Comparison of ENCODE assay signal across 8 cellular contexts in genomic region chr1:43367904-43368645, GRCh38. TPM values are rescaled to one million over a fixed set of nuclear protein-coding genes. Genes with fewer than 3 reads are reported as not detected.
A peak's percentile ranks its signal among the peaks of the same experiment; 100 is the strongest.
DNase-seq lines count a peak whose midpoint lies in the region; ATAC-seq and TF ChIP-seq lines count a peak whose summit lies in the region.

Gene ELOVL1, minus strand, starts transcription at chr1:43368011. Its CDS starts 2,402 bp downstream, at chr1:43365609.

- no peaks in the 10 kb centered on the region for H3K9me3 Mint-ChIP-seq in progenitor cell of endocrine pancreas (ENCODE audit: low read depth)

- peaks cover 26% of the 10 kb centered on the region for H3K4me1 Mint-ChIP-seq in progenitor cell of endocrine pancreas (ENCODE audit: low read depth)

- H3K4me3 ChIP-seq in adipocyte (ENCODE audit: low read length), result peak within 1 kb of the TSS; percentile 95
- H3K4me3 ChIP-seq in heart left ventricle, result peak within 1 kb of the TSS; percentile 54 to 97 (median 90)
- H3K4me3 ChIP-seq in upper lobe of right lung, result peak within 1 kb of the TSS; percentile 83

- intact Hi-C loops in heart left ventricle (cut with DNase I), result loop anchor here in 5 of 10 donors (1.0 to 5.0 kb wide), 4 partner anchors 10 to 131 kb away; partner anchors contain the start of genes MED8 (in 2 of the 5), SZT2 (in 2 of the 5), CDC20 (in 1 of the 5) and TIE1 (in 1 of the 5)
- intact Hi-C loops in upper lobe of right lung (cut with DNase I), result no loop called here

- peak within 1 kb of the TSS; percentile 95 for H3K27ac Mint-ChIP-seq in progenitor cell of endocrine pancreas

- TF ChIP-seq CTCF in GM12873 (IDR thresholded peaks at IDR 0.05; ENCODE audit: insufficient read depth, low read depth, low read length, missing control alignments), result peak; percentile 33
- TF ChIP-seq CTCF in heart left ventricle (IDR thresholded peaks at IDR 0.05), result peak in 5 of 12 donors; percentile 18 to 62 (median 39)
- peak; percentile 31 for TF ChIP-seq CTCF in progenitor cell of endocrine pancreas (IDR thresholded peaks at IDR 0.05; ENCODE audit: unreplicated experiment)
- TF ChIP-seq CTCF in upper lobe of right lung (IDR thresholded peaks at IDR 0.05), result peak; percentile 23

- WGBS in heart left ventricle, 4 donors, result 0 to 1% (median 0%) methylated on average over 30 to 58 of the region's 58 CpGs

- H3K9me3 ChIP-seq in adipocyte (ENCODE audit: control insufficient read depth, low read length) (no peaks in the 10 kb centered on the region), heart left ventricle (no peaks in the 10 kb centered on the region), upper lobe of right lung (no peaks in the 10 kb centered on the region)

- peaks cover 12% of the 10 kb centered on the region for H3K36me3 Mint-ChIP-seq in progenitor cell of endocrine pancreas (ENCODE audit: insufficient read depth)

- H3K36me3 ChIP-seq in adipocyte (ENCODE audit: control insufficient read depth, insufficient read depth, low read length, severe bottlenecking) (peaks cover 27% of the 10 kb centered on the region), heart left ventricle (peaks cover 3 to 31% (median 25%) of the 10 kb centered on the region in 9 donors), upper lobe of right lung (peaks cover 24% of the 10 kb centered on the region)

- peak within 1 kb of the TSS; percentile 80 for H3K4me3 Mint-ChIP-seq in progenitor cell of endocrine pancreas (ENCODE audit: low read depth)

- TF ChIP-seq POLR2A in heart left ventricle (IDR thresholded peaks at IDR 0.05), result peak in 1 of 2 donors; percentile 93

- DNase-seq in NCI-H1436 (lab: John Stamatoyannopoulos, UW) (peak; percentile 75), SW480 (ENCODE audit: low spot score) (peak; percentile 85), adipocyte (ENCODE audit: low read depth) (peak; percentile 91), heart left ventricle (peak; percentile 95 to 97 (median 95)), progenitor cell of endocrine pancreas (ENCODE audit: low spot score, unreplicated experiment) (peak; percentile 86), upper lobe of right lung (peak; percentile 98)

- H3K27ac ChIP-seq in heart left ventricle (peak within 1 kb of the TSS; percentile 91 to 99 (median 97)), upper lobe of right lung (peak within 1 kb of the TSS; percentile 96)

- ATAC-seq in HG02759 (IDR thresholded peaks at IDR 0.05; ENCODE audit: unreplicated experiment) (peak; percentile 88), heart left ventricle (peak; percentile 86 to 97 (median 94)), upper lobe of right lung (peak; percentile 95)

- H3K27me3 ChIP-seq in adipocyte (replicated peaks; ENCODE audit: control insufficient read depth, insufficient read depth, low read length) (no peaks in the 10 kb centered on the region), heart left ventricle (no peaks in the 10 kb centered on the region), upper lobe of right lung (no peaks in the 10 kb centered on the region)

- no peaks in the 10 kb centered on the region for H3K27me3 Mint-ChIP-seq in progenitor cell of endocrine pancreas

- peak within 1 kb of the TSS; percentile 97 for H3K9ac ChIP-seq in adipocyte (ENCODE audit: low read length)

- H3K4me1 ChIP-seq in adipocyte (ENCODE audit: control insufficient read depth, insufficient read depth, low read length) (peaks cover 33% of the 10 kb centered on the region), heart left ventricle (peaks cover under 1 to 38% (median 28%) of the 10 kb centered on the region in 12 donors), upper lobe of right lung (peaks cover 24% of the 10 kb centered on the region)

RNA-seq across cellular contexts. Expression of gene ELOVL1, which starts in this region (rescaled TPM):
- total RNA-seq in heart left ventricle (10 to 100 TPM; 22.1 to 63.5 (median 33.6) TPM), progenitor cell of endocrine pancreas (46.0 and 50.8 TPM in 2 replicates), upper lobe of right lung (98.9 TPM)
- 10 to 100 TPM; 25.7 to 93.4 TPM for polyA plus RNA-seq in heart left ventricle

Comparison
In these comparisons a context has a peak if more than half of its experiments do, and no peak if none do; other contexts are left out.
1. Peak in every context shown above with its lines: DNase-seq, ATAC-seq, H3K4me3 ChIP-seq and H3K27ac ChIP-seq.